Comparison of ENCODE assay signal across 1 cellular context in genomic region chr1:234608026-234608719, GRCh38.
TF ChIP-seq lines count a peak whose summit lies in the region.

No MANE protein-coding gene starts in this region.

TF ChIP-seq in K562, 482 proteins besides CTCF, POLR2A, EP300 and RAD21 (continued from another document and continues in another):
- TF ChIP-seq ZNF318 (IDR thresholded peaks at IDR 0.05; ENCODE audit: borderline replicate concordance in 1 of 2, low read depth in 1 of 2) (peak in 1 of 2 experiments; percentile 94; a peak in 2 of 4 replicates), NR2C1 (IDR thresholded peaks at IDR 0.05) (no peak), NR2C1 (tag; IDR thresholded peaks at IDR 0.05) (peak; percentile 68), RHOXF2B (CRISPR knock-in tag; conservative IDR thresholded peaks at IDR 0.05) (0 out of 2 replicates have a peak, but pooled peaks have one; percentile 25), ZBTB17 (CRISPR knock-in tag; IDR thresholded peaks at IDR 0.05) (no peak; the same call in 1 of the 2 replicates), DEAF1 (CRISPR knock-in tag; IDR thresholded peaks at IDR 0.05) (peak; percentile 56; the same call in 1 of the 2 replicates), ESRRB (CRISPR knock-in tag; IDR thresholded peaks at IDR 0.05; ENCODE audit: borderline replicate concordance) (0 out of 2 replicates have a peak, but pooled peaks have one; percentile 6), TAF1 (IDR thresholded peaks at IDR 0.05; ENCODE audit: control insufficient read depth, extremely low read depth, insufficient read depth, low read length, severe bottlenecking) (peak; percentile 78), ARID3B (CRISPR knock-in tag; IDR thresholded peaks at IDR 0.05; ENCODE audit: borderline replicate concordance) (no peak), THRAP3 (IDR thresholded peaks at IDR 0.05; ENCODE audit: borderline replicate concordance) (peak; percentile 73; the same call in 1 of the 2 replicates), ZNF232 (CRISPR knock-in tag; IDR thresholded peaks at IDR 0.05) (peak; percentile 36; the same call in 1 of the 2 replicates), FOXA3 (CRISPR knock-in tag; conservative IDR thresholded peaks at IDR 0.05 in 1 of 2, IDR thresholded peaks at IDR 0.05 in 1 of 2) (peak in 1 of 2 experiments; percentile 36; a peak in 1 of 4 replicates), ZNF3 (CRISPR knock-in tag; IDR thresholded peaks at IDR 0.05) (no peak), MLX (CRISPR knock-in tag; conservative IDR thresholded peaks at IDR 0.05) (0 out of 4 replicates have a peak, but pooled peaks of 1 of the 2 experiments have one; percentile 79), NRF1 (conservative IDR thresholded peaks at IDR 0.05 in 1 of 2, IDR thresholded peaks at IDR 0.05 in 1 of 2) (peak; percentile 52 to 62; a peak in 3 of 4 replicates), RBM39 (optimal IDR thresholded peaks at IDR 0.05; ENCODE audit: low read depth, low read length) (peak; percentile 85), TFAM (CRISPR knock-in tag; conservative IDR thresholded peaks at IDR 0.05) (no peak), TCF3 (CRISPR knock-in tag; IDR thresholded peaks at IDR 0.05) (peak; percentile 53), CLOCK (CRISPR knock-in tag; IDR thresholded peaks at IDR 0.05; ENCODE audit: borderline replicate concordance) (no peak), NUFIP1 (IDR thresholded peaks at IDR 0.05; ENCODE audit: partially characterized antibody) (peak; percentile 62), ZNF780A (CRISPR knock-in tag; IDR thresholded peaks at IDR 0.05) (0 out of 2 replicates have a peak, but pooled peaks have one; percentile 25), BCL6 (CRISPR knock-in tag; IDR thresholded peaks at IDR 0.05) (peak; percentile 28; the same call in 1 of the 2 replicates), ETV1 (tag; conservative IDR thresholded peaks at IDR 0.05; ENCODE audit: low read depth) (peak; percentile 48; the same call in 1 of the 2 replicates), JUN (IDR thresholded peaks at IDR 0.05; ENCODE audit: borderline replicate concordance, low read depth, low read length) (peak; percentile 95), JUN (CRISPR knock-in tag; IDR thresholded peaks at IDR 0.05; ENCODE audit: borderline replicate concordance) (no peak; the same call in 1 of the 2 replicates), ZFPM2 (CRISPR knock-in tag; IDR thresholded peaks at IDR 0.05) (0 out of 2 replicates have a peak, but pooled peaks have one; percentile 6), MYC (IDR thresholded peaks at IDR 0.05; ENCODE audit: low read depth, low read length) (peak; percentile 91), MYC (CRISPR knock-in tag; IDR thresholded peaks at IDR 0.05; ENCODE audit: borderline replicate concordance, low read depth) (peak; percentile 77), NR3C1 (CRISPR knock-in tag; IDR thresholded peaks at IDR 0.05) (peak; percentile 81; the same call in 1 of the 2 replicates), ZC3H8 (IDR thresholded peaks at IDR 0.05) (no peak), ILF3 (IDR thresholded peaks at IDR 0.05; ENCODE audit: borderline replicate concordance) (peak; percentile 33; the same call in 1 of the 2 replicates), PYGO2 (tag; IDR thresholded peaks at IDR 0.05) (no peak), FOXO4 (CRISPR knock-in tag; IDR thresholded peaks at IDR 0.05) (0 out of 2 replicates have a peak, but pooled peaks have one; percentile 15), KDM1A (IDR thresholded peaks at IDR 0.05) (peak in 1 of 2 experiments; percentile 63; a peak in 3 of 4 replicates), ETV5 (CRISPR knock-in tag; IDR thresholded peaks at IDR 0.05; ENCODE audit: low read depth) (peak; percentile 76; the same call in 1 of the 2 replicates), HOMEZ (CRISPR knock-in tag; IDR thresholded peaks at IDR 0.05) (0 out of 2 replicates have a peak, but pooled peaks have one; percentile 4), THAP12 (CRISPR knock-in tag; IDR thresholded peaks at IDR 0.05) (peak; percentile 81; the same call in 1 of the 2 replicates), CHD4 (IDR thresholded peaks at IDR 0.05; ENCODE audit: insufficient read depth, insufficient replicate concordance, low read depth, low read length, poor library complexity, severe bottlenecking) (no peak), SMARCE1 (IDR thresholded peaks at IDR 0.05) (peak; percentile 71), ZNF551 (CRISPR knock-in tag; IDR thresholded peaks at IDR 0.05) (0 out of 2 replicates have a peak, but pooled peaks have one; percentile 3)
